In genomic region chr22:17770180-17771077, GRCh38 we compare ENCODE assay signal across 14 cellular contexts. TPM values are rescaled to one million over a fixed set of nuclear protein-coding genes. Genes with fewer than 3 reads are reported as not detected.
DNase-seq lines count a peak whose midpoint lies in the region; ATAC-seq and TF ChIP-seq lines count a peak whose summit lies in the region.
"Had no signal": no experiment of that assay in that cellular context is flagged by ENCODE, and none has a peak within 500 bp of the region (broad histone marks: within the 10 kb centered on the region; RNA-seq: fewer than 3 reads in every experiment).

No MANE protein-coding gene starts in this region.

- CTCF ChIA-PET in Calu3 (lab: Charles Lee): interaction anchor here (0.6 to 0.7 kb wide), 2 partner anchors 11 to 146 kb away, joined by 3 read pairs; no protein-coding TSS in a partner anchor

- H3K9me3 Mint-ChIP-seq in Calu3 (ENCODE audit: low read depth, unreplicated experiment): no peaks in the 10 kb centered on the region

- no peaks in the 10 kb centered on the region for H3K27me3 Mint-ChIP-seq in Calu3 (ENCODE audit: unreplicated experiment)
- no peaks in the 10 kb centered on the region for H3K27me3 Mint-ChIP-seq in T-helper 17 cell

- H3K36me3 ChIP-seq in psoas muscle (ENCODE audit: insufficient read depth in 1 of 2, low read depth in 1 of 2): no peaks in the 10 kb centered on the region
- H3K36me3 ChIP-seq: heart right ventricle had no signal

- H3K9me3 ChIP-seq in T-helper 17 cell (ENCODE audit: control insufficient read depth, low read length, poor library complexity, severe bottlenecking) (no peaks in the 10 kb centered on the region), psoas muscle (no peaks in the 10 kb centered on the region)
- H3K9me3 ChIP-seq: heart right ventricle had no signal

- no peak overlapping the region for H3K27ac ChIP-seq in psoas muscle
- H3K27ac ChIP-seq: PC-9 had no signal

- no peak for TF ChIP-seq CTCF in Calu3 (IDR thresholded peaks at IDR 0.05; ENCODE audit: unreplicated experiment)
- TF ChIP-seq CTCF in psoas muscle (IDR thresholded peaks at IDR 0.05): no peak

- no peak overlapping the region for H3K4me3 ChIP-seq in psoas muscle
- H3K4me3 ChIP-seq: heart right ventricle, PC-9 had no signal

- H3K4me3 Mint-ChIP-seq in Calu3 (ENCODE audit: low read depth, unreplicated experiment): no peak overlapping the region
- H3K4me3 Mint-ChIP-seq in T-helper 17 cell: no peak overlapping the region

- WGBS in psoas muscle, 3 donors: 46 to 56% (median 52%) methylated on average over 19 of the region's 19 CpGs

- peaks cover 9% of the 10 kb centered on the region for H3K4me1 ChIP-seq in psoas muscle

- H3K27me3 ChIP-seq in psoas muscle (ENCODE audit: insufficient read depth in 3 of 3, low read length in 2 of 3): no peaks in the 10 kb centered on the region
- H3K27me3 ChIP-seq: heart right ventricle had no signal

- ATAC-seq in T-helper 17 cell: no peak
- ATAC-seq in psoas muscle: peak; percentile 26 to 65 (median 62)
- ATAC-seq in HG02840 (IDR thresholded peaks at IDR 0.05; ENCODE audit: low FRiP score, unreplicated experiment): no peak
- no peak for ATAC-seq in GM21737 (IDR thresholded peaks at IDR 0.05; ENCODE audit: unreplicated experiment)
- ATAC-seq: heart right ventricle had no signal

- H3K36me3 Mint-ChIP-seq in Calu3 (ENCODE audit: insufficient read depth, unreplicated experiment) (peaks cover 41% of the 10 kb centered on the region), T-helper 17 cell (ENCODE audit: low read depth) (no peaks in the 10 kb centered on the region)

- peaks cover 31% of the 10 kb centered on the region for H3K4me1 Mint-ChIP-seq in Calu3 (ENCODE audit: low read depth, unreplicated experiment)
- peaks cover 39% of the 10 kb centered on the region for H3K4me1 Mint-ChIP-seq in T-helper 17 cell

- peak overlapping the region; percentile 64 for H3K27ac Mint-ChIP-seq in Calu3 (ENCODE audit: unreplicated experiment)
- peak overlapping the region; percentile 77 for H3K27ac Mint-ChIP-seq in T-helper 17 cell

- no TSS peak for BruUV-seq in Calu3 (replicated peaks; lab: Mats Ljungman, UMichigan)

- DNase-seq in Calu3: no peak
- DNase-seq in T-helper 17 cell: no peak
- DNase-seq in hypothalamus (lab: John Stamatoyannopoulos, UW): peak in 27 of 51 donors; percentile 14 to 74 (median 54)
- DNase-seq in psoas muscle: no peak
- no peak for DNase-seq in SW480 (ENCODE audit: low spot score)
- DNase-seq: activated effector memory CD4-positive, alpha-beta T cell treated with Interleukin-2 at 50 U/mL for 16 hours; heart right ventricle; IMR-90; kidney glomerular epithelial cell; NCI-H2081; NCI-H526 treated with DMSO at 0.1 percent for 48 hours; PC-9 had no signal

- intact Hi-C loops in Calu3 (cut with micrococcal nuclease; ENCODE audit: unreplicated experiment): no loop called here
- intact Hi-C loops in psoas muscle (cut with DNase I): no loop called here

RNA-seq across cellular contexts. Expression of gene BID, which starts 3.8 kb away (rescaled TPM):
- 99.3 and 103 TPM in 2 replicates for total RNA-seq in Calu3 (2022)
- total RNA-seq in T-helper 17 cell: 10 to 100 TPM; 18.3 to 24.2 TPM
- 10 to 100 TPM in 2 of 4 donors, 1 to 10 TPM in 2; 5.6 to 19.4 (median 8.3) TPM for total RNA-seq in psoas muscle
- polyA plus RNA-seq in psoas muscle: 10 to 100 TPM in 1 of 3 donors, 1 to 10 TPM in 2; 7.8 to 27.4 (median 9.9) TPM

Comparison
In these comparisons a context has a peak if more than half of its experiments do, and no peak if none do; other contexts are left out.
1. DNase-seq: peak in hypothalamus (27 of 51); none in Calu3 (single experiment), T-helper 17 cell (0 of 3), psoas muscle (0 of 2) and SW480 (single experiment).
2. ATAC-seq: peak in psoas muscle (4 of 4); none in T-helper 17 cell (single experiment), HG02840 (single experiment) and GM21737 (single experiment).